ENCODE assay signal across 1 cellular context in genomic region chr11:74084796-74085541, GRCh38.
TF ChIP-seq lines count a peak whose summit lies in the region.

No MANE protein-coding gene starts in this region.

TF ChIP-seq in HepG2, 621 proteins besides CTCF, POLR2A, EP300 and RAD21 (continued from another document):
- TF ChIP-seq GRHL1 (CRISPR knock-in tag; conservative IDR thresholded peaks at IDR 0.05) = no peak
- TF ChIP-seq NFKB2 (CRISPR knock-in tag; IDR thresholded peaks at IDR 0.05; ENCODE audit: borderline replicate concordance) = no peak
- TF ChIP-seq ZBTB38 (CRISPR knock-in tag; IDR thresholded peaks at IDR 0.05) = no peak
- TF ChIP-seq ZNF317 (CRISPR knock-in tag; IDR thresholded peaks at IDR 0.05) = no peak
